In the genomic region with DNA sequence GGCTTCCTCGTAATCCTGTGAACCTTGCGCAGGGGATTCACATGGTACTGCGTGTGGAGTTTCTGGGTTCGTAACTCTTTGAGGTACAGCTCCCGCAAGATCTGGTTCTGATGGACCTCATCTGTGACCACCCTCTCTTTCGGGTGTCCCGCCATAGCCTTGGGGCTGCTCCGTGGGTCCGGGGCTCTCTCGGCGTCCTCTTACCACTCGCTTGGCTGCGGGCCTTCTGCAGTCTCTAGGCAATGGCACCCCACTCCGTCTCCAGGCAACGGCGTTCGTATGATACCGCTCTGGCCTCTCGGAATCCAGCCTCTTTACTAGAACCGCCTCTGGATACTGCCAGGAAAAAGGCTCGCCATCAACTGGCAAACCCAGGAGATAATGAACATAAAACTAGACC, we compare ENCODE assay signal across 25 cellular contexts. TPM values are rescaled to one million over a fixed set of nuclear protein-coding genes. Genes with fewer than 3 reads are reported as not detected.
"Had no signal": no experiment of that assay in that cellular context is flagged by ENCODE, and none has a peak within 500 bp of the region (broad histone marks: within the 10 kb centered on the region; RNA-seq: fewer than 3 reads in every experiment).

No MANE protein-coding gene starts in this region.

- DNase-seq: IMR-90, Karpas-422, KG1, MG63, NCI-H1092, NCI-H1105 treated with DMSO at 0.1 percent for 48 hours, NCI-H1417 treated with DMSO at 0.1 percent for 48 hours, NCI-H146, NCI-H1694 treated with DMSO at 0.1 percent for 48 hours, NCI-H1930, NCI-H2081, NCI-H2107, NCI-H2227 treated with DMSO at 0.1 percent for 48 hours, NCI-H524, NCI-H526 treated with DMSO at 0.1 percent for 48 hours, NCI-H748 treated with DMSO at 0.1 percent for 48 hours, PC-3, Peyer's patch, SHP77 treated with DMSO at 0.1 percent for 48 hours, SJCRH30 had no signal

- H3K27ac ChIP-seq: Peyer's patch, SJCRH30 had no signal

- H3K9me3 ChIP-seq: MG63, Peyer's patch, SJCRH30 had no signal

- H3K4me3 ChIP-seq: MG63, Peyer's patch, SJCRH30 had no signal

- ATAC-seq: HepG2, PC-3, Right ventricle myocardium inferior, SK-N-SH treated with all-trans-retinoic acid at 6 μM for 48 hours had no signal

- H3K4me1 ChIP-seq: Peyer's patch, SJCRH30 had no signal

- H3K36me3 ChIP-seq: MG63, Peyer's patch, SJCRH30 had no signal

- H3K27me3 ChIP-seq: MG63, Peyer's patch had no signal

RNA-seq across cellular contexts. Expression of a gene that starts 54.7 kb away (rescaled TPM):
- total RNA-seq: HepG2, NCI-H460, OCI-LY7, PC-3, SJCRH30 had no signal
